ENCODE assay signal across 1 cellular context in genomic region chr14:101313268-101313667, GRCh38.
TF ChIP-seq lines count a peak whose summit lies in the region.

No MANE protein-coding gene starts in this region.

TF ChIP-seq in WTC11, 78 proteins besides CTCF, POLR2A, EP300 and RAD21 (continued from another document):
- no peak for TF ChIP-seq AR (CRISPR knock-in tag; IDR thresholded peaks at IDR 0.05)
TF ChIP-seq in WTC11: peak in this region for 1.
